Comparison of ENCODE assay signal across 24 cellular contexts in genomic region chr14:98705826-98706225, GRCh38.
A peak's percentile ranks its signal among the peaks of the same experiment; 100 is the strongest.
DNase-seq lines count a peak whose midpoint lies in the region; ATAC-seq, FAIRE-seq and TF ChIP-seq lines count a peak whose summit lies in the region.
"Had no signal": no experiment of that assay in that cellular context is flagged by ENCODE, and none has a peak within 500 bp of the region (broad histone marks: within the 10 kb centered on the region; RNA-seq: fewer than 3 reads in every experiment).

No MANE protein-coding gene starts in this region.

- POLR2A ChIA-PET in CD8-positive, alpha-beta memory T cell (lab: Charles Lee): no interaction called here

- intact Hi-C loops in colonic mucosa (cut with DNase I): no loop called here

- H3K27me3 ChIP-seq in CD8-positive, alpha-beta memory T cell (ENCODE audit: insufficient read depth, low read length, poor library complexity, severe bottlenecking): no peaks in the 10 kb centered on the region
- H3K27me3 ChIP-seq in RWPE2 (ENCODE audit: insufficient read depth, poor library complexity, severe bottlenecking) (no peaks in the 10 kb centered on the region), endodermal cell (ENCODE audit: control insufficient read depth, insufficient read depth, low read length, poor library complexity, severe bottlenecking) (no peaks in the 10 kb centered on the region), keratinocyte (ENCODE audit: control insufficient read depth, extremely low read depth, insufficient read depth, low read length) (no peaks in the 10 kb centered on the region), colonic mucosa (no peaks in the 10 kb centered on the region)
- no peaks in the 10 kb centered on the region for H3K27me3 ChIP-seq in effector memory CD4-positive, alpha-beta T cell (replicated peaks; ENCODE audit: control insufficient read depth, insufficient read depth, low read length, poor library complexity, severe bottlenecking)
- H3K27me3 ChIP-seq: BE2C had no signal

- H3K9me1 ChIP-seq in keratinocyte (ENCODE audit: control insufficient read depth, extremely low read depth, insufficient read depth, low read length): no peaks in the 10 kb centered on the region

- no peaks in the 10 kb centered on the region for H3K9me3 ChIP-seq in CD8-positive, alpha-beta memory T cell (ENCODE audit: low read length)
- no peaks in the 10 kb centered on the region for H3K9me3 ChIP-seq in RWPE2 (ENCODE audit: severe bottlenecking)
- no peaks in the 10 kb centered on the region for H3K9me3 ChIP-seq in endodermal cell (ENCODE audit: control insufficient read depth, low read length)
- H3K9me3 ChIP-seq in keratinocyte (ENCODE audit: control insufficient read depth, low read depth, low read length): no peaks in the 10 kb centered on the region
- no peaks in the 10 kb centered on the region for H3K9me3 ChIP-seq in colonic mucosa
- no peaks in the 10 kb centered on the region for H3K9me3 ChIP-seq in effector memory CD4-positive, alpha-beta T cell (ENCODE audit: control insufficient read depth, low read length)
- H3K9me3 ChIP-seq: BE2C had no signal

- DNase-seq in CD8-positive, alpha-beta memory T cell: no peak
- no peak for DNase-seq in RWPE2 (ENCODE audit: low spot score)
- peak; percentile 70 for DNase-seq in endodermal cell
- peak; percentile 35 for DNase-seq in keratinocyte (ENCODE audit: low read depth, low spot score)
- no peak for DNase-seq in mesenteric fat pad (ENCODE audit: low spot score)
- no peak for DNase-seq in colonic mucosa
- no peak for DNase-seq in effector memory CD4-positive, alpha-beta T cell
- no peak for DNase-seq in kidney glomerular epithelial cell (lab: John Stamatoyannopoulos, UW)
- DNase-seq: BE2C, DMS153, DND-41, Karpas-422, NCI-H1092, NCI-H1417 treated with DMSO at 0.1 percent for 48 hours, NCI-H1694 treated with DMSO at 0.1 percent for 48 hours, NCI-H2081, NCI-H2171 treated with DMSO at 0.1 percent for 48 hours, NCI-H526, PC-9, Right ventricle myocardium superior had no signal

- dilution Hi-C loops in keratinocyte (cut with MboI; ENCODE audit: extremely low pct_ligation_motif_present, low sequenced_read_pairs): no loop called here

- WGBS in endodermal cell (ENCODE audit: insufficient coverage in 1 of 2, insufficient read length in 1 of 2), 2 experiments: 75% methylated on average over 4 of the region's 4 CpGs; no CpG with 5 or more reads in 1 of the 2 experiments

- peaks cover 0 to 1% of the 10 kb centered on the region in 2 donors for H3K27me3 Mint-ChIP-seq in CD8-positive, alpha-beta memory T cell
- no peaks in the 10 kb centered on the region for H3K27me3 Mint-ChIP-seq in endodermal cell (ENCODE audit: insufficient read depth)

- no peak overlapping the region for H2AFZ ChIP-seq in keratinocyte (ENCODE audit: control insufficient read depth, low read length)
- H2AFZ ChIP-seq: PC-9 had no signal

- no peak overlapping the region for H3K4me3 ChIP-seq in CD8-positive, alpha-beta memory T cell (ENCODE audit: low read length)
- H3K4me3 ChIP-seq in RWPE2 (ENCODE audit: severe bottlenecking) (no peak overlapping the region), endodermal cell (ENCODE audit: low read length) (no peak overlapping the region), keratinocyte (ENCODE audit: control insufficient read depth in 2 of 3, extremely low read depth in 1 of 3, insufficient read depth in 2 of 3, low read depth in 1 of 3, low read length in 3 of 3) (no peak overlapping the region), colonic mucosa (no peak overlapping the region)
- H3K4me3 ChIP-seq in effector memory CD4-positive, alpha-beta T cell (ENCODE audit: insufficient read depth, low read depth, low read length, poor library complexity, severe bottlenecking): no peak overlapping the region
- H3K4me3 ChIP-seq: PC-9 had no signal

- peak overlapping the region in 5 of 7 donors; percentile 30 to 54 (median 33) for H3K4me3 Mint-ChIP-seq in CD8-positive, alpha-beta memory T cell
- no peak overlapping the region for H3K4me3 Mint-ChIP-seq in endodermal cell
- H3K4me3 Mint-ChIP-seq: CD14-positive monocyte had no signal

- H3K27ac Mint-ChIP-seq in CD8-positive, alpha-beta memory T cell: peak overlapping the region in 6 of 8 donors; percentile 15 to 85 (median 70)
- H3K27ac Mint-ChIP-seq in endodermal cell: no peak overlapping the region
- H3K27ac Mint-ChIP-seq: CD14-positive monocyte had no signal

- peak overlapping the region; percentile 18 for H3K4me2 ChIP-seq in keratinocyte (ENCODE audit: control insufficient read depth, extremely low read depth, insufficient read depth, low read depth, low read length)
- H3K4me2 ChIP-seq: PC-9 had no signal

- peaks cover 26% of the 10 kb centered on the region for H3K4me1 ChIP-seq in CD8-positive, alpha-beta memory T cell (ENCODE audit: insufficient read depth, low read length)
- H3K4me1 ChIP-seq in RWPE2 (ENCODE audit: insufficient read depth, poor library complexity, severe bottlenecking) (no peaks in the 10 kb centered on the region), endodermal cell (ENCODE audit: control insufficient read depth, insufficient read depth, low read length) (no peaks in the 10 kb centered on the region), keratinocyte (ENCODE audit: control insufficient read depth, extremely low read depth, insufficient read depth, low read length) (peaks cover 14% of the 10 kb centered on the region), colonic mucosa (no peaks in the 10 kb centered on the region)
- peaks cover 9% of the 10 kb centered on the region for H3K4me1 ChIP-seq in effector memory CD4-positive, alpha-beta T cell (ENCODE audit: control insufficient read depth, insufficient read depth, low read length, poor library complexity, severe bottlenecking)
- H3K4me1 ChIP-seq: BE2C had no signal

- H3K9ac ChIP-seq in endodermal cell (ENCODE audit: extremely low read depth, low read length, poor library complexity, severe bottlenecking): no peak overlapping the region
- no peak overlapping the region for H3K9ac ChIP-seq in keratinocyte (ENCODE audit: control insufficient read depth, extremely low read depth, insufficient read depth, low read length)
- H3K9ac ChIP-seq in colonic mucosa (ENCODE audit: low read depth in 2 of 2, low read length in 2 of 2): no peak overlapping the region

- peak; percentile 67 for ATAC-seq in RWPE2 (ENCODE audit: low read depth)
- ATAC-seq: HepG2 had no signal

- no peaks in the 10 kb centered on the region for H4K20me1 ChIP-seq in keratinocyte (ENCODE audit: control insufficient read depth, extremely low read depth, insufficient read depth, low read length)

- no peak for TF ChIP-seq CTCF in RWPE2 (IDR thresholded peaks at IDR 0.05; ENCODE audit: poor library complexity, severe bottlenecking)
- no peak for TF ChIP-seq CTCF in endodermal cell (conservative IDR thresholded peaks at IDR 0.05)
- no peak for TF ChIP-seq CTCF in keratinocyte (optimal IDR thresholded peaks at IDR 0.05 in 1 of 3, IDR thresholded peaks at IDR 0.05 in 1 of 3, conservative IDR thresholded peaks at IDR 0.05 in 1 of 3; ENCODE audit: extremely low read depth in 1 of 3, insufficient read depth in 2 of 3, low read length in 3 of 3)
- TF ChIP-seq CTCF in colonic mucosa (IDR thresholded peaks at IDR 0.05): no peak

- no peak overlapping the region for H3K27ac ChIP-seq in CD8-positive, alpha-beta memory T cell (ENCODE audit: low read depth, low read length)
- H3K27ac ChIP-seq in RWPE2 (ENCODE audit: poor library complexity, severe bottlenecking): no peak overlapping the region
- H3K27ac ChIP-seq in endodermal cell (ENCODE audit: low read depth, low read length): no peak overlapping the region
- no peak overlapping the region for H3K27ac ChIP-seq in keratinocyte (ENCODE audit: control insufficient read depth, insufficient read depth, low read length)
- H3K27ac ChIP-seq in colonic mucosa: no peak overlapping the region
- no peak overlapping the region for H3K27ac ChIP-seq in effector memory CD4-positive, alpha-beta T cell (ENCODE audit: insufficient read depth, low read length, poor library complexity, severe bottlenecking)
- H3K27ac ChIP-seq: PC-9 had no signal

- FAIRE-seq in keratinocyte (lab: Jason Lieb, UNC): peak; percentile 68
- FAIRE-seq: GM19239, H54, HepG2 had no signal

- H3K9me3 Mint-ChIP-seq in CD8-positive, alpha-beta memory T cell: no peaks in the 10 kb centered on the region
- no peaks in the 10 kb centered on the region for H3K9me3 Mint-ChIP-seq in endodermal cell

- CTCF ChIA-PET in CD8-positive, alpha-beta memory T cell (lab: Charles Lee): interaction anchor here (1.6 kb wide), 1 partner anchor 15 kb away, joined by 3 read pairs; no protein-coding TSS in a partner anchor

- H3K4me1 Mint-ChIP-seq in CD8-positive, alpha-beta memory T cell: peaks cover 46 to 56% (median 50%) of the 10 kb centered on the region in 3 donors
- H3K4me1 Mint-ChIP-seq in endodermal cell: peaks cover 13% of the 10 kb centered on the region

- no peaks in the 10 kb centered on the region for H3K36me3 Mint-ChIP-seq in CD8-positive, alpha-beta memory T cell
- no peaks in the 10 kb centered on the region for H3K36me3 Mint-ChIP-seq in endodermal cell (ENCODE audit: low read depth)
- H3K36me3 Mint-ChIP-seq: CD14-positive monocyte had no signal

- no peaks in the 10 kb centered on the region for H3K36me3 ChIP-seq in CD8-positive, alpha-beta memory T cell (ENCODE audit: insufficient read depth, low read length)
- H3K36me3 ChIP-seq in RWPE2 (ENCODE audit: low read depth) (no peaks in the 10 kb centered on the region), endodermal cell (ENCODE audit: control insufficient read depth, insufficient read depth, low read length) (no peaks in the 10 kb centered on the region), keratinocyte (ENCODE audit: control insufficient read depth in 2 of 2, extremely low read depth in 1 of 2, insufficient read depth in 2 of 2, low read length in 2 of 2) (no peaks in the 10 kb centered on the region), colonic mucosa (no peaks in the 10 kb centered on the region)
- no peaks in the 10 kb centered on the region for H3K36me3 ChIP-seq in effector memory CD4-positive, alpha-beta T cell (ENCODE audit: control insufficient read depth, insufficient read depth, low read length)
- H3K36me3 ChIP-seq: BE2C had no signal

- H3K79me2 ChIP-seq in keratinocyte (ENCODE audit: control insufficient read depth, insufficient read depth, low read length): no peaks in the 10 kb centered on the region

Comparison
In these comparisons a context has a peak if more than half of its experiments do, and no peak if none do; other contexts are left out.
1. DNase-seq: peak in endodermal cell (single experiment) and keratinocyte (single experiment); none in CD8-positive, alpha-beta memory T cell (0 of 5), RWPE2 (single experiment), mesenteric fat pad (single experiment), colonic mucosa (single experiment), effector memory CD4-positive, alpha-beta T cell (0 of 3) and kidney glomerular epithelial cell (single experiment).